In the genomic region with DNA sequence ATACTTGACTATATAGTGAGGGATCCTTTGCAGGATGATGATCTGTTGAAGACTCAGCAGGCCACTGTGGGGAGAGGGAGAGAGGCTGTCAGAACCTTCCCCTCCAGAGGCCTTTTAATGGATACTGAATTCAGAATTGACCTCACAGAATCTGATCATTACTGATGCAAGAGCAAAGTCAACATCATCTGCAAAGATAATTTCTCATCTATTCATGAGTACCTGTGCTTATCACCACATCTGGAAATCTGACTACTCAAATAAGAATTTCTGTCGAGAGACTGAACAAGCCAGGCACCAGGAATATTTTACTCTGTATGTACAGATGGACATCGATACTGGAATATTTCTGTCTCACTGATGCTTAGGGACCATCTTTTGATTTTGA, we compare ENCODE assay signal across 25 cellular contexts.
DNase-seq lines count a peak whose midpoint lies in the region; TF ChIP-seq lines count a peak whose summit lies in the region.
"Had no signal": no experiment of that assay in that cellular context is flagged by ENCODE, and none has a peak within 500 bp of the region (broad histone marks: within the 10 kb centered on the region; RNA-seq: fewer than 3 reads in every experiment).

No MANE protein-coding gene starts in this region.

- H3K9ac ChIP-seq in neural cell (ENCODE audit: low read length), result no peak overlapping the region

- CTCF ChIA-PET in CD8-positive, alpha-beta memory T cell (lab: Charles Lee), result no interaction called here

- no peak for TF ChIP-seq RAD21 in neural cell (conservative IDR thresholded peaks at IDR 0.05)

- WGBS in tibial nerve, 2 donors, result 51 to 63% methylated on average over 2 of the region's 2 CpGs

- H3K4me3 ChIP-seq in neural cell (ENCODE audit: low read length), result peak overlapping the region; percentile 4
- H3K4me3 ChIP-seq in tibial nerve, result no peak overlapping the region
- no peak overlapping the region for H3K4me3 ChIP-seq in CD8-positive, alpha-beta memory T cell (ENCODE audit: low read length)
- H3K4me3 ChIP-seq in ascending aorta, result no peak overlapping the region
- H3K4me3 ChIP-seq: body of pancreas, esophagus muscularis mucosa, gastroesophageal sphincter, lung, psoas muscle, skin epidermis, thoracic aorta had no signal

- no peaks in the 10 kb centered on the region for H3K4me1 Mint-ChIP-seq in CD8-positive, alpha-beta memory T cell
- H3K4me1 Mint-ChIP-seq: activated CD4-positive, alpha-beta memory T cell treated with anti-CD3 and anti-CD28 coated beads, Interleukin-2, amount 10 ng/mL, durations not matched to agents 7 days and 5 days; activated naive CD8-positive, alpha-beta T cell treated with anti-CD3 and anti-CD28 coated beads, Interleukin-2, amount 50 U/mL, for 24 hours had no signal

- peaks cover 10% of the 10 kb centered on the region for H3K79me2 ChIP-seq in neural cell (replicated peaks; ENCODE audit: insufficient read depth, low read length)

- no peak overlapping the region for H3K4me3 Mint-ChIP-seq in CD8-positive, alpha-beta memory T cell
- H3K4me3 Mint-ChIP-seq: activated CD4-positive, alpha-beta memory T cell treated with anti-CD3 and anti-CD28 coated beads, Interleukin-2, amount 10 ng/mL, durations not matched to agents 7 days and 5 days; activated naive CD8-positive, alpha-beta T cell treated with anti-CD3 and anti-CD28 coated beads, Interleukin-2, amount 50 U/mL, for 24 hours; stimulated activated naive B cell treated with anti-CD40 and anti-IgM and Interleukin-4, amounts not matched to agents 10 μg/mL and 1 μg/mL and 100 μg/mL, for 72 hours had no signal

- H3K36me3 ChIP-seq in neural cell (ENCODE audit: insufficient read depth, low read length) (no peaks in the 10 kb centered on the region), tibial nerve (peaks cover 0 to 8% (median 0%) of the 10 kb centered on the region in 3 donors), ascending aorta (peaks cover 0 to 9% of the 10 kb centered on the region in 2 donors)
- no peaks in the 10 kb centered on the region for H3K36me3 ChIP-seq in CD8-positive, alpha-beta memory T cell (ENCODE audit: insufficient read depth, low read length)
- H3K36me3 ChIP-seq: thoracic aorta had no signal

- peaks cover 0 to 17% (median 9%) of the 10 kb centered on the region in 4 donors for H3K4me1 ChIP-seq in tibial nerve
- H3K4me1 ChIP-seq in CD8-positive, alpha-beta memory T cell (ENCODE audit: insufficient read depth, low read length), result no peaks in the 10 kb centered on the region
- no peaks in the 10 kb centered on the region for H3K4me1 ChIP-seq in ascending aorta
- H3K4me1 ChIP-seq: body of pancreas, psoas muscle had no signal

- peaks cover 8 to 11% (median 11%) of the 10 kb centered on the region in 3 donors for H3K36me3 Mint-ChIP-seq in CD8-positive, alpha-beta memory T cell

- H3K27me3 ChIP-seq in neural cell (ENCODE audit: insufficient read depth, low read depth, low read length), result no peaks in the 10 kb centered on the region
- H3K27me3 ChIP-seq in tibial nerve, result no peaks in the 10 kb centered on the region
- H3K27me3 ChIP-seq in CD8-positive, alpha-beta memory T cell (ENCODE audit: insufficient read depth, low read length, poor library complexity, severe bottlenecking), result no peaks in the 10 kb centered on the region
- no peaks in the 10 kb centered on the region for H3K27me3 ChIP-seq in ascending aorta
- H3K27me3 ChIP-seq: body of pancreas, esophagus muscularis mucosa, gastroesophageal sphincter had no signal

- H2AFZ ChIP-seq in neural cell (ENCODE audit: low read depth, low read length), result no peak overlapping the region

- TF ChIP-seq CTCF in VCaP (conservative IDR thresholded peaks at IDR 0.05) (no peak), neural cell (IDR thresholded peaks at IDR 0.05; ENCODE audit: poor library complexity, severe bottlenecking) (no peak), tibial nerve (IDR thresholded peaks at IDR 0.05) (no peak), ascending aorta (IDR thresholded peaks at IDR 0.05) (no peak)

- TF ChIP-seq EP300 in neural cell (conservative IDR thresholded peaks at IDR 0.05; ENCODE audit: poor library complexity, severe bottlenecking), result no peak
- no peak for TF ChIP-seq EP300 in tibial nerve (IDR thresholded peaks at IDR 0.05)

- H3K9me3 Mint-ChIP-seq in CD8-positive, alpha-beta memory T cell, result no peaks in the 10 kb centered on the region
- H3K9me3 Mint-ChIP-seq: activated CD4-positive, alpha-beta memory T cell treated with anti-CD3 and anti-CD28 coated beads, Interleukin-2, amount 10 ng/mL, durations not matched to agents 7 days and 5 days; activated naive CD8-positive, alpha-beta T cell treated with anti-CD3 and anti-CD28 coated beads, Interleukin-2, amount 50 U/mL, for 24 hours; stimulated activated naive B cell treated with anti-CD40 and anti-IgM and Interleukin-4, amounts not matched to agents 10 μg/mL and 1 μg/mL and 100 μg/mL, for 72 hours had no signal

- intact Hi-C loops in ascending aorta (cut with DNase I), result no loop called here

- no peak for TF ChIP-seq POLR2A in tibial nerve (IDR thresholded peaks at IDR 0.05)

- H3K27ac Mint-ChIP-seq in CD8-positive, alpha-beta memory T cell, result no peak overlapping the region
- H3K27ac Mint-ChIP-seq: activated CD4-positive, alpha-beta memory T cell treated with anti-CD3 and anti-CD28 coated beads, Interleukin-2, amount 10 ng/mL, durations not matched to agents 7 days and 5 days; activated naive CD8-positive, alpha-beta T cell treated with anti-CD3 and anti-CD28 coated beads, Interleukin-2, amount 50 U/mL, for 24 hours; stimulated activated naive B cell treated with anti-CD40 and anti-IgM and Interleukin-4, amounts not matched to agents 10 μg/mL and 1 μg/mL and 100 μg/mL, for 72 hours had no signal

- no peaks in the 10 kb centered on the region for H3F3A ChIP-seq in neural cell (ENCODE audit: insufficient read depth, low read length, poor library complexity, severe bottlenecking)

- peak overlapping the region; percentile 51 for H3K27ac ChIP-seq in VCaP
- H3K27ac ChIP-seq in neural cell (ENCODE audit: low read length), result peak overlapping the region; percentile 40
- peak overlapping the region in 1 of 4 donors; percentile 18 for H3K27ac ChIP-seq in tibial nerve
- no peak overlapping the region for H3K27ac ChIP-seq in CD8-positive, alpha-beta memory T cell (ENCODE audit: low read depth, low read length)
- H3K27ac ChIP-seq in ascending aorta, result no peak overlapping the region
- H3K27ac ChIP-seq: body of pancreas, esophagus muscularis mucosa, gastroesophageal sphincter, psoas muscle, skin epidermis, thoracic aorta had no signal

- POLR2A ChIA-PET in CD8-positive, alpha-beta memory T cell (lab: Charles Lee), result no interaction called here

- DNase-seq in NCI-H1417 (lab: John Stamatoyannopoulos, UW) (peak in 2 of 3 experiments; percentile 27 to 38), NCI-H1417 treated with DMSO at 0.1 percent for 48 hours (lab: John Stamatoyannopoulos, UW) (no peak), NCI-H1694 treated with DMSO at 0.1 percent for 48 hours (lab: John Stamatoyannopoulos, UW) (peak; percentile 82), tibial nerve (ENCODE audit: low spot score in 2 of 2) (no peak), ascending aorta (ENCODE audit: low spot score in 2 of 2) (no peak)
- DNase-seq in CD8-positive, alpha-beta memory T cell, result no peak
- DNase-seq: 8988T; activated CD4-positive, alpha-beta memory T cell treated with anti-CD3 and anti-CD28 coated beads, Interleukin-2, amount 10 ng/mL, durations not matched to agents 7 days and 5 days; activated gamma-delta T cell; activated naive CD8-positive, alpha-beta T cell treated with anti-CD3 and anti-CD28 coated beads, Interleukin-2, amount 50 U/mL, for 24 hours; body of pancreas; effector memory CD4-positive, alpha-beta T cell; NCI-H2029; NCI-H510A treated with DMSO at 0.1 percent for 48 hours; psoas muscle; stimulated activated CD4-positive, alpha-beta T cell treated with anti-CD3 and anti-CD28 coated beads, Interleukin-2, amount 100 ng/mL, for 48 hours; stimulated activated naive B cell treated with anti-CD40 and anti-IgM and Interleukin-4, amounts not matched to agents 10 μg/mL and 1 μg/mL and 100 μg/mL, for 72 hours; SW 1271 had no signal

- peak overlapping the region; percentile 23 for H3K4me2 ChIP-seq in neural cell (ENCODE audit: low read length)

- H3K9me3 ChIP-seq in neural cell (ENCODE audit: low read length), result no peaks in the 10 kb centered on the region
- no peaks in the 10 kb centered on the region for H3K9me3 ChIP-seq in tibial nerve
- no peaks in the 10 kb centered on the region for H3K9me3 ChIP-seq in CD8-positive, alpha-beta memory T cell (ENCODE audit: low read length)
- no peaks in the 10 kb centered on the region for H3K9me3 ChIP-seq in ascending aorta
- H3K9me3 ChIP-seq: body of pancreas, esophagus muscularis mucosa, gastroesophageal sphincter, psoas muscle, thoracic aorta had no signal

- no peaks in the 10 kb centered on the region for H3K9me2 ChIP-seq in neural cell (ENCODE audit: insufficient read depth, low read length)

- no peaks in the 10 kb centered on the region for H3K27me3 Mint-ChIP-seq in CD8-positive, alpha-beta memory T cell
- H3K27me3 Mint-ChIP-seq: activated CD4-positive, alpha-beta memory T cell treated with anti-CD3 and anti-CD28 coated beads, Interleukin-2, amount 10 ng/mL, durations not matched to agents 7 days and 5 days; activated naive CD8-positive, alpha-beta T cell treated with anti-CD3 and anti-CD28 coated beads, Interleukin-2, amount 50 U/mL, for 24 hours; stimulated activated naive B cell treated with anti-CD40 and anti-IgM and Interleukin-4, amounts not matched to agents 10 μg/mL and 1 μg/mL and 100 μg/mL, for 72 hours had no signal

- no peaks in the 10 kb centered on the region for H4K20me1 ChIP-seq in neural cell (ENCODE audit: insufficient read depth)

TF ChIP-seq in neural cell, 6 proteins besides CTCF, POLR2A, EP300 and RAD21:
- TF ChIP-seq EZH2 (IDR thresholded peaks at IDR 0.05; ENCODE audit: borderline replicate concordance, insufficient read depth, low read length, poor library complexity, severe bottlenecking) (no peak), POLR2AphosphoS5 (IDR thresholded peaks at IDR 0.05) (no peak), SMC3 (conservative IDR thresholded peaks at IDR 0.05; ENCODE audit: poor library complexity) (no peak), MXI1 (conservative IDR thresholded peaks at IDR 0.05; ENCODE audit: poor library complexity, severe bottlenecking) (no peak), TAF1 (IDR thresholded peaks at IDR 0.05; ENCODE audit: low read depth) (no peak)

Comparison
In these comparisons a context has a peak if more than half of its experiments do, and no peak if none do; other contexts are left out.
1. DNase-seq: peak in NCI-H1417 (2 of 3) and NCI-H1694 treated with DMSO at 0.1 percent for 48 hours (single experiment); none in NCI-H1417 treated with DMSO at 0.1 percent for 48 hours (single experiment), tibial nerve (0 of 2), CD8-positive, alpha-beta memory T cell (0 of 5) and ascending aorta (0 of 2).
2. H3K27ac ChIP-seq: peak in VCaP (single experiment) and neural cell (single experiment); none in CD8-positive, alpha-beta memory T cell (single experiment) and ascending aorta (0 of 2).